In genomic region chr1:89758127-89758526, GRCh38 we compare ENCODE assay signal across 1 cellular context.
TF ChIP-seq lines count a peak whose summit lies in the region.

No MANE protein-coding gene starts in this region.

TF ChIP-seq in IMR-90, 13 proteins besides CTCF, POLR2A, EP300 and RAD21 (continued from another document):
- TF ChIP-seq FOS (IDR thresholded peaks at IDR 0.05; ENCODE audit: low read depth, low read length) (no peak), USF2 (IDR thresholded peaks at IDR 0.05; ENCODE audit: low read depth, low read length) (no peak)
